ENCODE assay signal across 15 cellular contexts in the genomic region with DNA sequence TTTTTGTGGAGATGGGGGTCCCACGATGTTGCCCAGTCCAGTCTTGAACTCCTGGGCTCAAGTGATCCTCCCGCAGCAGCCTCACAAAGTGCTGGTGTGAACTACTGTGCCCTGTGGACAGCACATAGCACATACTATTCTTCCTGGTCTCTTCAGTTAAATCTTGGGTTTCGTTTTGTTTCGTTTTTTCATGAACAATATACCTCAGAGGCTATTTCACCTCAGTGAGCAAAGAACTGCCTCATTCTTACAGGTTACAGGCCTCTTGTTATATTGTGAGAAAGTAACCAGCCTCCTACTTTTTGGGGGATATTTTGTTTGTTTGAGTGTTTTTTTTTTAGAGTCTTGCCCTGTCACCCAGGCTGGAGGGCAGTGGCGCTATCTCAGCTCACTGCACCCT. TPM values are rescaled to one million over a fixed set of nuclear protein-coding genes. Genes with fewer than 3 reads are reported as not detected.
A peak's percentile ranks its signal among the peaks of the same experiment; 100 is the strongest.
DNase-seq lines count a peak whose midpoint lies in the region; ATAC-seq and TF ChIP-seq lines count a peak whose summit lies in the region.
"Had no signal": no experiment of that assay in that cellular context is flagged by ENCODE, and none has a peak within 500 bp of the region (broad histone marks: within the 10 kb centered on the region; RNA-seq: fewer than 3 reads in every experiment).

No MANE protein-coding gene starts in this region.

- in situ Hi-C loops in GM13977 (cut with MboI; ENCODE audit: low pct_unique_long_range_greater_than_20kb, low sequenced_read_pairs, unreplicated experiment) = no loop called here

- intact Hi-C loops in body of pancreas (cut with DNase I) (no loop called here), sigmoid colon (cut with DNase I) (no loop called here)

- no peaks in the 10 kb centered on the region for H3K9me3 ChIP-seq in body of pancreas
- H3K9me3 ChIP-seq in sigmoid colon = no peaks in the 10 kb centered on the region
- H3K9me3 ChIP-seq: adrenal gland had no signal

- TF ChIP-seq POLR2A in body of pancreas (IDR thresholded peaks at IDR 0.05) (peak in 2 of 3 donors; percentile 19 to 20), sigmoid colon (IDR thresholded peaks at IDR 0.05) (no peak)

- WGBS in body of pancreas, 2 donors = 47 to 59% methylated on average over 5 of the region's 5 CpGs
- WGBS in sigmoid colon, 2 donors = 51 to 58% methylated on average over 5 of the region's 5 CpGs

- TF ChIP-seq CTCF in GM13977 (IDR thresholded peaks at IDR 0.05; ENCODE audit: extremely low read depth, insufficient read depth, missing control alignments) (no peak), body of pancreas (IDR thresholded peaks at IDR 0.05) (no peak), sigmoid colon (IDR thresholded peaks at IDR 0.05) (no peak)

- H3K4me3 ChIP-seq in body of pancreas (no peak overlapping the region), sigmoid colon (no peak overlapping the region)
- H3K4me3 ChIP-seq: adrenal gland, GM23338 had no signal

- ATAC-seq in HG03280 (IDR thresholded peaks at IDR 0.05; ENCODE audit: unreplicated experiment) (peak; percentile 48), body of pancreas (no peak), GM18517 (IDR thresholded peaks at IDR 0.05; ENCODE audit: unreplicated experiment) (no peak)
- ATAC-seq: GM23338 had no signal

- H3K27me3 ChIP-seq in body of pancreas (no peaks in the 10 kb centered on the region), sigmoid colon (peaks cover 0 to 9% (median 4%) of the 10 kb centered on the region in 3 donors)
- H3K27me3 ChIP-seq: adrenal gland had no signal

- peak overlapping the region; percentile 50 to 86 (median 80) for H3K27ac ChIP-seq in body of pancreas
- peak overlapping the region in 3 of 4 donors; percentile 12 to 65 (median 15) for H3K27ac ChIP-seq in sigmoid colon

- no peak for TF ChIP-seq EP300 in sigmoid colon (IDR thresholded peaks at IDR 0.05)

- DNase-seq in GM13977 (ENCODE audit: low spot score) (peak; percentile 82), body of pancreas (no peak), sigmoid colon (no peak), NCI-H187 (lab: John Stamatoyannopoulos, UW) (no peak), NCI-H1436 (lab: John Stamatoyannopoulos, UW) (no peak)
- DNase-seq: activated CD4-positive, CD25-positive, alpha-beta regulatory T cell treated with anti-CD3 and anti-CD28 coated beads, Interleukin-2, amount 50 U/mL, for 72 hours; adrenal gland; GF-D8; MV-4-11; retina; stimulated activated naive CD8-positive, alpha-beta T cell treated with anti-CD3 and anti-CD28 coated beads, Interleukin-15, amount 100 ng/mL, for 72 hours; SW 1271 had no signal

- H3K36me3 ChIP-seq in body of pancreas (replicated peaks in 1 of 2; ENCODE audit: insufficient read depth in 1 of 2, low read depth in 2 of 2) (peaks cover 0 to 4% of the 10 kb centered on the region in 2 donors), sigmoid colon (no peaks in the 10 kb centered on the region)

- H3K4me1 ChIP-seq in body of pancreas (peaks cover 85% of the 10 kb centered on the region), sigmoid colon (peaks cover 0 to 5% (median 0%) of the 10 kb centered on the region in 4 donors)

RNA-seq across cellular contexts. Expression of gene C3, which starts 1.3 kb away (rescaled TPM):
- 100 to 1,000 TPM; 320 to 382 TPM for total RNA-seq in body of pancreas
- total RNA-seq in sigmoid colon = 1,000 to 10,000 TPM in 1 of 4 donors, 100 to 1,000 TPM in 3; 317 to 1,284 (median 452) TPM
- 100 to 1,000 TPM in 1 of 3 donors, 10 to 100 TPM in 1, 1 to 10 TPM in 1; 9.0 to 313 (median 66.7) TPM for polyA plus RNA-seq in sigmoid colon

RNA-seq across cellular contexts. Expression of gene GPR108, which starts 15.6 kb away (rescaled TPM):
- total RNA-seq in body of pancreas (10 to 100 TPM; 68.2 to 75.8 TPM), sigmoid colon (10 to 100 TPM; 44.5 to 67.3 (median 58.8) TPM)
- polyA plus RNA-seq in sigmoid colon = 10 to 100 TPM; 39.0 to 91.1 (median 53.4) TPM

RNA-seq across cellular contexts. Expression of gene TRIP10, which starts 17.7 kb away (rescaled TPM):
- total RNA-seq in body of pancreas = 10 to 100 TPM; 23.1 to 31.9 TPM
- total RNA-seq in sigmoid colon = 100 to 1,000 TPM in 1 of 4 donors, 10 to 100 TPM in 3; 73.1 to 117 (median 90.1) TPM
- 10 to 100 TPM; 49.5 to 76.7 (median 70.3) TPM for polyA plus RNA-seq in sigmoid colon

RNA-seq across cellular contexts. Expression of gene SH2D3A, which starts 45.5 kb away (rescaled TPM):
- 10 to 100 TPM; 18.4 to 60.0 TPM for total RNA-seq in body of pancreas
- total RNA-seq in sigmoid colon = under 1 TPM in 1 of 4 donors, not detected in 3; 0.66 TPM
- 10 to 100 TPM; 23.8 to 42.7 (median 30.0) TPM for polyA plus RNA-seq in sigmoid colon

RNA-seq across cellular contexts. Expression of gene VAV1, which starts 50.7 kb away (rescaled TPM):
- total RNA-seq in body of pancreas (1 to 10 TPM; 1.3 to 5.6 TPM), sigmoid colon (1 to 10 TPM; 3.0 to 4.6 (median 4.3) TPM)
- polyA plus RNA-seq in sigmoid colon = 10 to 100 TPM in 1 of 3 donors, 1 to 10 TPM in 2; 2.4 to 18.9 (median 3.7) TPM

Comparison
In these comparisons a context has a peak if more than half of its experiments do, and no peak if none do; other contexts are left out.
1. POLR2A ChIP-seq: peak in body of pancreas (2 of 3); none in sigmoid colon (0 of 2).